Comparison of ENCODE assay signal across 27 cellular contexts in the genomic region with DNA sequence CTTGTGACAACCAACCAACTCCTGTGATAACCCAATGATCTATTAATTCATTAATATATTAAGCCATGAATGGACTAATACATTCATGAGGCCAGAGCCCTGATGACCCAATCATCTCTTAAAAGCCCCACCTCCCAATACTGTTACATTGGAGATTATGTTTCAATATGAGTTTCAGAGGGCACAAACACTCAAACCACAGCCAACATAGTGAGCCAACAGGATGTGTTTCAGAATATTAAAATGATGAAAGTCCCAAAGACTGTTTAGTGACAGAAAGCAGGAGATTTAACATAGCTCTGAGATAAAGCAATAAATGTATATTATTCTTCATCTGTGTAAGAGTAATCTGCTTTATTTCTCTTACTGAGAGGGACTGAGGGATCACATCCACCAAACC.
"Had no signal": no experiment of that assay in that cellular context is flagged by ENCODE, and none has a peak within 500 bp of the region (broad histone marks: within the 10 kb centered on the region; RNA-seq: fewer than 3 reads in every experiment).

No MANE protein-coding gene starts in this region.

- H3K36me3 Mint-ChIP-seq: activated CD4-positive, alpha-beta memory T cell treated with anti-CD3 and anti-CD28 coated beads for 36 hours; activated CD8-positive, alpha-beta memory T cell treated with anti-CD3 and anti-CD28 coated beads, Interleukin-2, amount 10 ng/mL, durations not matched to agents 7 days and 5 days; activated naive CD4-positive, alpha-beta T cell treated with anti-CD3 and anti-CD28 coated beads, Interleukin-2, amount 50 U/mL, for 24 hours; activated naive CD8-positive, alpha-beta T cell treated with anti-CD3 and anti-CD28 coated beads for 36 hours had no signal

- H3K27ac Mint-ChIP-seq: activated CD4-positive, alpha-beta memory T cell treated with anti-CD3 and anti-CD28 coated beads for 36 hours; activated CD4-positive, alpha-beta T cell treated with anti-CD3 and anti-CD28 coated beads for 36 hours; activated CD4-positive, alpha-beta T cell treated with anti-CD3 and anti-CD28 coated beads, Interleukin-2, amount 10 ng/mL, durations not matched to agents 24 days and 14 days; activated CD8-positive, alpha-beta memory T cell treated with anti-CD3 and anti-CD28 coated beads, Interleukin-2, amount 10 ng/mL, durations not matched to agents 7 days and 5 days; activated CD8-positive, alpha-beta T cell treated with anti-CD3 and anti-CD28 coated beads, Interleukin-2, amount 10 ng/mL, durations not matched to agents 7 days and 5 days; activated naive CD4-positive, alpha-beta T cell treated with anti-CD3 and anti-CD28 coated beads for 36 hours; activated naive CD4-positive, alpha-beta T cell treated with anti-CD3 and anti-CD28 coated beads, Interleukin-2, amount 50 U/mL, for 24 hours; activated naive CD8-positive, alpha-beta T cell treated with anti-CD3 and anti-CD28 coated beads for 36 hours; activated naive CD8-positive, alpha-beta T cell treated with anti-CD3 and anti-CD28 coated beads, Interleukin-2, amount 50 U/mL, for 24 hours; activated T-cell treated with anti-CD3 and anti-CD28 coated beads, Interleukin-2, amount 50 U/mL, for 72 hours; effector memory CD8-positive, alpha-beta T cell had no signal

- H3K9me3 Mint-ChIP-seq: activated CD4-positive, alpha-beta memory T cell treated with anti-CD3 and anti-CD28 coated beads for 36 hours; activated CD4-positive, alpha-beta T cell treated with anti-CD3 and anti-CD28 coated beads, Interleukin-2, amount 10 ng/mL, durations not matched to agents 24 days and 14 days; activated naive CD4-positive, alpha-beta T cell treated with anti-CD3 and anti-CD28 coated beads for 36 hours; activated naive CD4-positive, alpha-beta T cell treated with anti-CD3 and anti-CD28 coated beads, Interleukin-2, amount 50 U/mL, for 24 hours; activated naive CD8-positive, alpha-beta T cell treated with anti-CD3 and anti-CD28 coated beads for 36 hours; activated naive CD8-positive, alpha-beta T cell treated with anti-CD3 and anti-CD28 coated beads, Interleukin-2, amount 50 U/mL, for 24 hours; activated T-cell treated with anti-CD3 and anti-CD28 coated beads, Interleukin-2, amount 50 U/mL, for 72 hours; effector memory CD8-positive, alpha-beta T cell had no signal

- H3K36me3 ChIP-seq: adrenal gland, esophagus muscularis mucosa had no signal

- H3K4me1 ChIP-seq: adrenal gland, body of pancreas, esophagus muscularis mucosa had no signal

- H3K4me1 Mint-ChIP-seq: activated CD4-positive, alpha-beta T cell treated with anti-CD3 and anti-CD28 coated beads for 36 hours; activated CD4-positive, alpha-beta T cell treated with anti-CD3 and anti-CD28 coated beads, Interleukin-2, amount 10 ng/mL, durations not matched to agents 24 days and 14 days; activated CD8-positive, alpha-beta memory T cell treated with anti-CD3 and anti-CD28 coated beads, Interleukin-2, amount 10 ng/mL, durations not matched to agents 7 days and 5 days; activated naive CD4-positive, alpha-beta T cell treated with anti-CD3 and anti-CD28 coated beads, Interleukin-2, amount 50 U/mL, for 24 hours; activated naive CD8-positive, alpha-beta T cell treated with anti-CD3 and anti-CD28 coated beads for 36 hours; activated naive CD8-positive, alpha-beta T cell treated with anti-CD3 and anti-CD28 coated beads, Interleukin-2, amount 50 U/mL, for 24 hours had no signal

- DNase-seq: activated CD4-positive, alpha-beta memory T cell treated with anti-CD3 and anti-CD28 coated beads for 36 hours; activated CD4-positive, alpha-beta T cell treated with anti-CD3 and anti-CD28 coated beads for 36 hours; activated CD4-positive, alpha-beta T cell treated with anti-CD3 and anti-CD28 coated beads, Interleukin-2, amount 10 ng/mL, durations not matched to agents 24 days and 14 days; activated CD4-positive, CD25-positive, alpha-beta regulatory T cell; activated CD4-positive, CD25-positive, alpha-beta regulatory T cell treated with anti-CD3 and anti-CD28 coated beads, Interleukin-2, amount 50 U/mL, for 72 hours; activated CD8-positive, alpha-beta memory T cell treated with anti-CD3 and anti-CD28 coated beads, Interleukin-2, amount 10 ng/mL, durations not matched to agents 7 days and 5 days; activated CD8-positive, alpha-beta memory T cell treated with anti-CD3 and anti-CD28 coated beads, Interleukin-2, amount 50 U/mL, for 4 hours; activated CD8-positive, alpha-beta T cell treated with anti-CD3 and anti-CD28 coated beads, Interleukin-2, amount 10 ng/mL, durations not matched to agents 7 days and 5 days; activated effector memory CD4-positive, alpha-beta T cell treated with Interleukin-2 at 50 U/mL for 16 hours; activated gamma-delta T cell treated with Interleukin-2 at 50 U/mL for 16 hours; activated naive CD4-positive, alpha-beta T cell treated with anti-CD3 and anti-CD28 coated beads for 36 hours; activated naive CD8-positive, alpha-beta T cell treated with anti-CD3 and anti-CD28 coated beads for 36 hours; activated naive CD8-positive, alpha-beta T cell treated with anti-CD3 and anti-CD28 coated beads, Interleukin-2, amount 50 U/mL, for 24 hours; activated T-cell treated with anti-CD3 and anti-CD28 coated beads, Interleukin-2, amount 50 U/mL, for 1 hour; activated T-cell treated with anti-CD3 and anti-CD28 coated beads, Interleukin-2, amount 50 U/mL, for 72 hours; adrenal gland; amygdala; aorta; body of pancreas; cortex of kidney; dermis blood vessel endothelial cell; effector CD4-positive, alpha-beta T cell; effector memory CD8-positive, alpha-beta T cell; erythroblast; T-helper 2 cell had no signal

- H3K4me3 ChIP-seq: adrenal gland, body of pancreas, esophagus muscularis mucosa had no signal

- ATAC-seq: activated CD4-positive, alpha-beta T cell treated with anti-CD3 and anti-CD28 coated beads for 36 hours; activated CD8-positive, alpha-beta memory T cell treated with anti-CD3 and anti-CD28 coated beads, Interleukin-2, amount 10 ng/mL, durations not matched to agents 7 days and 5 days; activated CD8-positive, alpha-beta T cell treated with anti-CD3 and anti-CD28 coated beads, Interleukin-2, amount 10 ng/mL, durations not matched to agents 7 days and 5 days; activated naive CD8-positive, alpha-beta T cell treated with anti-CD3 and anti-CD28 coated beads, Interleukin-2, amount 50 U/mL, for 24 hours; body of pancreas; effector memory CD8-positive, alpha-beta T cell had no signal

- H3K27me3 Mint-ChIP-seq: activated CD4-positive, alpha-beta memory T cell treated with anti-CD3 and anti-CD28 coated beads for 36 hours; activated CD4-positive, alpha-beta T cell treated with anti-CD3 and anti-CD28 coated beads for 36 hours; activated CD4-positive, alpha-beta T cell treated with anti-CD3 and anti-CD28 coated beads, Interleukin-2, amount 10 ng/mL, durations not matched to agents 24 days and 14 days; activated CD8-positive, alpha-beta memory T cell treated with anti-CD3 and anti-CD28 coated beads, Interleukin-2, amount 10 ng/mL, durations not matched to agents 7 days and 5 days; activated naive CD8-positive, alpha-beta T cell treated with anti-CD3 and anti-CD28 coated beads for 36 hours had no signal

- H3K27me3 ChIP-seq: adrenal gland, body of pancreas, esophagus muscularis mucosa had no signal

- H3K4me3 Mint-ChIP-seq: activated CD4-positive, alpha-beta memory T cell treated with anti-CD3 and anti-CD28 coated beads for 36 hours; activated CD4-positive, alpha-beta T cell treated with anti-CD3 and anti-CD28 coated beads for 36 hours; activated CD4-positive, alpha-beta T cell treated with anti-CD3 and anti-CD28 coated beads, Interleukin-2, amount 10 ng/mL, durations not matched to agents 24 days and 14 days; activated CD8-positive, alpha-beta memory T cell treated with anti-CD3 and anti-CD28 coated beads, Interleukin-2, amount 10 ng/mL, durations not matched to agents 7 days and 5 days; activated CD8-positive, alpha-beta T cell treated with anti-CD3 and anti-CD28 coated beads, Interleukin-2, amount 10 ng/mL, durations not matched to agents 7 days and 5 days; activated naive CD4-positive, alpha-beta T cell treated with anti-CD3 and anti-CD28 coated beads for 36 hours; activated naive CD4-positive, alpha-beta T cell treated with anti-CD3 and anti-CD28 coated beads, Interleukin-2, amount 50 U/mL, for 24 hours; activated naive CD8-positive, alpha-beta T cell treated with anti-CD3 and anti-CD28 coated beads for 36 hours; activated naive CD8-positive, alpha-beta T cell treated with anti-CD3 and anti-CD28 coated beads, Interleukin-2, amount 50 U/mL, for 24 hours; activated T-cell treated with anti-CD3 and anti-CD28 coated beads, Interleukin-2, amount 50 U/mL, for 72 hours; effector memory CD8-positive, alpha-beta T cell had no signal

- H3K9me3 ChIP-seq: adrenal gland, body of pancreas, esophagus muscularis mucosa had no signal

- H3K27ac ChIP-seq: adrenal gland, body of pancreas, esophagus muscularis mucosa had no signal
